Comparison of ENCODE assay signal across 28 cellular contexts in genomic region chr2:189829092-189829843, GRCh38. TPM values are rescaled to one million over a fixed set of nuclear protein-coding genes. Genes with fewer than 3 reads are reported as not detected.
A peak's percentile ranks its signal among the peaks of the same experiment; 100 is the strongest.
DNase-seq lines count a peak whose midpoint lies in the region; ATAC-seq and TF ChIP-seq lines count a peak whose summit lies in the region.
"Had no signal": no experiment of that assay in that cellular context is flagged by ENCODE, and none has a peak within 500 bp of the region (broad histone marks: within the 10 kb centered on the region; RNA-seq: fewer than 3 reads in every experiment).

No MANE protein-coding gene starts in this region.

- H3K27me3 Mint-ChIP-seq in T-helper 17 cell = no peaks in the 10 kb centered on the region
- H3K27me3 Mint-ChIP-seq: activated naive CD8-positive, alpha-beta T cell treated with anti-CD3 and anti-CD28 coated beads, Interleukin-2, amount 10 ng/mL, durations not matched to agents 7 days and 5 days; naive thymus-derived CD8-positive, alpha-beta T cell had no signal

- peak overlapping the region; percentile 32 for H3K27ac Mint-ChIP-seq in T-helper 17 cell
- H3K27ac Mint-ChIP-seq: activated naive CD8-positive, alpha-beta T cell treated with anti-CD3 and anti-CD28 coated beads, Interleukin-2, amount 10 ng/mL, durations not matched to agents 7 days and 5 days; activated T-helper 2 cell treated with anti-CD3 and anti-CD28 coated beads, Interferon-gamma antibody, Interleukin-2, Interleukin-4, amounts not matched to agents 10 μg/mL and 5 μg/mL and 100 μg/mL, durations not matched to agents 14 hours and 24 hours and 36 hours had no signal

- H3K9me3 ChIP-seq in GM23248 (ENCODE audit: low read depth) (no peaks in the 10 kb centered on the region), T-helper 17 cell (ENCODE audit: control insufficient read depth, low read length, poor library complexity, severe bottlenecking) (no peaks in the 10 kb centered on the region)
- H3K9me3 ChIP-seq: BLaER1, gastroesophageal sphincter, stomach, tibial nerve had no signal

- H3K79me2 ChIP-seq in GM23248 (ENCODE audit: insufficient read depth) = 0 out of 2 replicates have a peak, but pooled peaks cover 4% of the 10 kb centered on the region

- in situ Hi-C loops in GM23248 (cut with MboI) = no loop called here

- H3K27me3 ChIP-seq in GM23248 (replicated peaks; ENCODE audit: insufficient read depth) = no peaks in the 10 kb centered on the region
- H3K27me3 ChIP-seq: BLaER1, gastroesophageal sphincter, stomach, tibial nerve had no signal

- DNase-seq in GM23248 (peak; percentile 44), T-helper 17 cell (no peak), fibroblast of villous mesenchyme (ENCODE audit: low read depth) (peak; percentile 61), NCI-H526 treated with DMSO at 0.1 percent for 48 hours (lab: John Stamatoyannopoulos, UW) (no peak), COLO829 (ENCODE audit: low spot score) (no peak)
- DNase-seq in activated CD8-positive, alpha-beta memory T cell treated with anti-CD3 and anti-CD28 coated beads, Interleukin-2, amount 50 U/mL, for 4 hours = no peak
- DNase-seq: activated naive CD8-positive, alpha-beta T cell treated with anti-CD3 and anti-CD28 coated beads, Interleukin-2, amount 10 ng/mL, durations not matched to agents 7 days and 5 days; COR-L47; DMS79; left ventricle myocardium superior; midbrain; naive thymus-derived CD8-positive, alpha-beta T cell; NCI-H1694 treated with DMSO at 0.1 percent for 48 hours; NCI-H526; stimulated activated CD4-positive, alpha-beta T cell treated with anti-CD3 and anti-CD28 coated beads, Interleukin-15, amount 100 ng/mL, for 24 hours; stomach had no signal

- H3K4me3 ChIP-seq in GM23248 (no peak overlapping the region), fibroblast of villous mesenchyme (ENCODE audit: low read depth, low read length) (no peak overlapping the region)
- H3K4me3 ChIP-seq: BLaER1, gastroesophageal sphincter, GM12878, SK-N-MC, stomach, tibial nerve had no signal

- no peak overlapping the region for H3K9ac ChIP-seq in GM23248
- H3K9ac ChIP-seq: BLaER1 had no signal

- 64 to 65% methylated on average over 5 of the region's 5 CpGs for WGBS in GM23248 (ENCODE audit: low coverage in 1 of 2, low lambda C conversion rate in 2 of 2, missing lambda C conversion rate in 2 of 2), 2 experiments

- H3K4me1 Mint-ChIP-seq in T-helper 17 cell = peaks cover 17% of the 10 kb centered on the region

- H3K27ac ChIP-seq in GM23248 = no peak overlapping the region
- H3K27ac ChIP-seq: BLaER1, gastroesophageal sphincter, HL-60, RWPE1, SK-N-MC, stomach, tibial nerve had no signal

- no peaks in the 10 kb centered on the region for H3K9me2 ChIP-seq in GM23248 (ENCODE audit: insufficient read depth)

- peaks cover 17% of the 10 kb centered on the region for H3K4me1 ChIP-seq in GM23248 (ENCODE audit: insufficient read depth)
- H3K4me1 ChIP-seq: BLaER1, tibial nerve had no signal

- H3F3A ChIP-seq in GM23248 (ENCODE audit: insufficient read depth) = peaks cover 16% of the 10 kb centered on the region; the same call in 1 of the 2 replicates

- H3K36me3 ChIP-seq in GM23248 (ENCODE audit: low read depth) = no peaks in the 10 kb centered on the region
- H3K36me3 ChIP-seq: gastroesophageal sphincter had no signal

- no peak for ATAC-seq in T-helper 17 cell
- ATAC-seq in GM18868 (IDR thresholded peaks at IDR 0.05; ENCODE audit: unreplicated experiment) = no peak
- ATAC-seq: gastroesophageal sphincter; GM12878; HCT116; HepG2; left ventricle myocardium superior; naive thymus-derived CD8-positive, alpha-beta T cell; WTC11 had no signal

- no peaks in the 10 kb centered on the region for H4K20me1 ChIP-seq in GM23248 (ENCODE audit: insufficient read depth)
- H4K20me1 ChIP-seq: BLaER1 had no signal

- peaks cover 11% of the 10 kb centered on the region for H3K36me3 Mint-ChIP-seq in T-helper 17 cell (ENCODE audit: low read depth)

- no peak for TF ChIP-seq CTCF in fibroblast of villous mesenchyme (IDR thresholded peaks at IDR 0.05; ENCODE audit: insufficient read depth, low read depth, low read length)

- H3K4me3 Mint-ChIP-seq in T-helper 17 cell = no peak overlapping the region
- H3K4me3 Mint-ChIP-seq: activated naive CD8-positive, alpha-beta T cell treated with anti-CD3 and anti-CD28 coated beads, Interleukin-2, amount 10 ng/mL, durations not matched to agents 7 days and 5 days; naive thymus-derived CD8-positive, alpha-beta T cell; WTC11 had no signal

- peak overlapping the region; percentile 2 for H3K4me2 ChIP-seq in GM23248 (ENCODE audit: unreplicated experiment)
- H3K4me2 ChIP-seq: BLaER1 had no signal

- no peak overlapping the region for H2AFZ ChIP-seq in GM23248

RNA-seq across cellular contexts. Expression of gene PMS1, which starts 45.0 kb away (rescaled TPM):
- total RNA-seq in GM23248 (2014; rRNA removed; shearing (Covaris generic)) = 18.2 and 18.7 TPM in 2 replicates
- polyA plus RNA-seq in GM23248 (2016; fragmentation: Nextera tagmentation; extraction: Ambion mirVana) = 22.2 and 22.3 TPM in 2 replicates
- total RNA-seq in T-helper 17 cell (10 to 100 TPM; 18.0 to 18.4 TPM), fibroblast of villous mesenchyme (19.3 and 40.2 TPM in 2 replicates)

RNA-seq across cellular contexts. Expression of gene ORMDL1, which starts 45.1 kb away (rescaled TPM):
- total RNA-seq in GM23248 (2014; rRNA removed; shearing (Covaris generic)) = 71.3 and 74.2 TPM in 2 replicates
- polyA plus RNA-seq in GM23248 (2016; fragmentation: Nextera tagmentation; extraction: Ambion mirVana) = 133 and 150 TPM in 2 replicates
- total RNA-seq in T-helper 17 cell (100 to 1,000 TPM; 119 to 145 TPM), fibroblast of villous mesenchyme (32.9 and 57.4 TPM in 2 replicates)

Comparison
In these comparisons a context has a peak if more than half of its experiments do, and no peak if none do; other contexts are left out.
1. DNase-seq: peak in GM23248 (single experiment) and fibroblast of villous mesenchyme (single experiment); none in T-helper 17 cell (0 of 3), NCI-H526 treated with DMSO at 0.1 percent for 48 hours (single experiment), COLO829 (single experiment) and activated CD8-positive, alpha-beta memory T cell treated with anti-CD3 and anti-CD28 coated beads, Interleukin-2, amount 50 U/mL, for 4 hours (single experiment).